In the genomic region with DNA sequence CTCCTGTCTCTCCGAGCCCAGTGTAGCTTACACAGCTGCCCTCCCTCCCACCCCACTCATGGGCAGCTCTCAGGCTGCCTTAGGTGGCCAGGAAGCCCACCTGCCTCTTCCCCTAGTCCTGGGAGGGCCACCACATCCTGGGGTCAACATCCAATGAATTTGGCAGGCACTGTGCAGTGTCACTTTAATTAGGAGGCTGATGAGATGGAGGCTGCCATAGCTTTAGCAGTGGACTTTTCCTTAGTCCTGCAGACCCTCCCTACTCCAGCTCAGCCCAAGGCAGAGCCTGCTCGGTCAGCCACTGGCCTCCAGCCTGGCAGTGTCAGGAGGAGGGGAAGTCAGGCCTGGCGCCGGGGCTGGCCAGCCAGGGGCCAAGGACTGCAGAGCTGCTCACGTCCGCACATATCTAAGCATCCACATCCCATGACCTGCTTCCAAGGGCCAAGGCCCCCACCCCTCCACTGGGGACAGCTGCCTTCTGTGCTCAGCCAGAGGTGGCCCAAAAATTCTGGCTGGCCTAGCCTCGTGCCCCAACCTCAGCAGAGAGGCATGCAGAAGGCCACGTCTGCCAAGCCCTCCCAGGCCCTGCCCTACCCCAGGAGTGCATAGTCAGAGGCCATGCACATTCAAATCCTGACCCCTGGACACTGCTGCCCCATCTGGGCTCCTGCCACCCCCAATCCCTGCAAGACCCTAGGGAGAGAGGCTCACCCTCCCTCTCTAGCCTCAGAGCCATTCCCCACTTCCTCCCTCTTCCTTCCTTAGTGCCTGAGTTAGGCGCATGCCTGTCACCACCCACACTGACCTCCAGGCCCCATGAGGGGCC, we compare ENCODE assay signal across 20 cellular contexts. TPM values are rescaled to one million over a fixed set of nuclear protein-coding genes. Genes with fewer than 3 reads are reported as not detected.
DNase-seq lines count a peak whose midpoint lies in the region; ATAC-seq and TF ChIP-seq lines count a peak whose summit lies in the region.
"Had no signal": no experiment of that assay in that cellular context is flagged by ENCODE, and none has a peak within 500 bp of the region (broad histone marks: within the 10 kb centered on the region; RNA-seq: fewer than 3 reads in every experiment).

No MANE protein-coding gene starts in this region.

- no peak for TF ChIP-seq CTCF in upper lobe of right lung (IDR thresholded peaks at IDR 0.05)

- H3K36me3 Mint-ChIP-seq in activated CD8-positive, alpha-beta memory T cell treated with anti-CD3 and anti-CD28 coated beads, Interleukin-2, amount 10 ng/mL, durations not matched to agents 7 days and 5 days, result no peaks in the 10 kb centered on the region
- H3K36me3 Mint-ChIP-seq: activated naive CD8-positive, alpha-beta T cell; IgD-negative memory B cell had no signal

- intact Hi-C loops in Right ventricle myocardium inferior (cut with DNase I) (loop anchor here (5.0 kb wide), 1 partner anchor 34 kb away; the partner anchor contains the start of gene ADRA2B), upper lobe of right lung (cut with DNase I) (no loop called here)

- no peaks in the 10 kb centered on the region for H3K9me3 ChIP-seq in upper lobe of right lung
- H3K9me3 ChIP-seq: breast epithelium, MG63 had no signal

- no peak overlapping the region for H3K4me3 Mint-ChIP-seq in activated CD8-positive, alpha-beta memory T cell treated with anti-CD3 and anti-CD28 coated beads, Interleukin-2, amount 10 ng/mL, durations not matched to agents 7 days and 5 days
- H3K4me3 Mint-ChIP-seq: activated naive CD8-positive, alpha-beta T cell had no signal

- ATAC-seq in activated CD8-positive, alpha-beta memory T cell treated with anti-CD3 and anti-CD28 coated beads, Interleukin-2, amount 10 ng/mL, durations not matched to agents 7 days and 5 days, result no peak
- peak; percentile 90 for ATAC-seq in Right ventricle myocardium inferior
- peak; percentile 26 for ATAC-seq in upper lobe of right lung
- no peak for ATAC-seq in HG03378 (IDR thresholded peaks at IDR 0.05; ENCODE audit: unreplicated experiment)
- ATAC-seq: left colon had no signal

- peaks cover 28% of the 10 kb centered on the region for H3K27me3 Mint-ChIP-seq in activated CD8-positive, alpha-beta memory T cell treated with anti-CD3 and anti-CD28 coated beads, Interleukin-2, amount 10 ng/mL, durations not matched to agents 7 days and 5 days

- no peaks in the 10 kb centered on the region for H3K4me1 ChIP-seq in upper lobe of right lung
- H3K4me1 ChIP-seq: breast epithelium had no signal

- H3K4me1 Mint-ChIP-seq in activated CD8-positive, alpha-beta memory T cell treated with anti-CD3 and anti-CD28 coated beads, Interleukin-2, amount 10 ng/mL, durations not matched to agents 7 days and 5 days, result no peaks in the 10 kb centered on the region

- H3K36me3 ChIP-seq in upper lobe of right lung (no peaks in the 10 kb centered on the region), H7 (replicated peaks; ENCODE audit: control insufficient read depth, insufficient read depth, low read length) (no peaks in the 10 kb centered on the region)
- H3K36me3 ChIP-seq: breast epithelium, MG63 had no signal

- H3K27me3 ChIP-seq in upper lobe of right lung, result no peaks in the 10 kb centered on the region
- no peaks in the 10 kb centered on the region for H3K27me3 ChIP-seq in H7 (ENCODE audit: control insufficient read depth, insufficient read depth, low read length)
- H3K27me3 ChIP-seq: breast epithelium, dorsolateral prefrontal cortex had no signal

- no peak overlapping the region for H3K27ac Mint-ChIP-seq in activated CD8-positive, alpha-beta memory T cell treated with anti-CD3 and anti-CD28 coated beads, Interleukin-2, amount 10 ng/mL, durations not matched to agents 7 days and 5 days
- H3K27ac Mint-ChIP-seq: activated naive CD8-positive, alpha-beta T cell; IgD-negative memory B cell had no signal

- H3K4me3 ChIP-seq in upper lobe of right lung, result no peak overlapping the region
- no peak overlapping the region for H3K4me3 ChIP-seq in H7 (ENCODE audit: insufficient read depth, low read depth, low read length)
- H3K4me3 ChIP-seq: breast epithelium, dorsolateral prefrontal cortex, MG63 had no signal

- peak; percentile 16 for DNase-seq in activated CD8-positive, alpha-beta memory T cell treated with anti-CD3 and anti-CD28 coated beads, Interleukin-2, amount 10 ng/mL, durations not matched to agents 7 days and 5 days
- DNase-seq in activated CD8-positive, alpha-beta memory T cell treated with anti-CD3 and anti-CD28 coated beads, Interleukin-2, amount 50 U/mL, for 48 hours, result no peak
- peak; percentile 71 for DNase-seq in Right ventricle myocardium inferior (ENCODE audit: missing footprints)
- peak; percentile 88 for DNase-seq in mesenteric fat pad (ENCODE audit: low spot score)
- DNase-seq in upper lobe of right lung, result peak; percentile 53
- DNase-seq in activated CD4-positive, alpha-beta T cell treated with anti-CD3 and anti-CD28 coated beads, Interleukin-2, amount 50 U/mL, for 48 hours, result no peak
- DNase-seq in H7, result no peak
- DNase-seq: activated CD4-positive, alpha-beta T cell treated with anti-CD3 and anti-CD28 coated beads, Interleukin-2, amount 50 U/mL, for 1 hour; left colon; MG63; NCI-H1436 treated with DMSO at 0.1 percent for 48 hours; stimulated activated naive CD4-positive, alpha-beta T cell treated with Interleukin-2 at 50 U/mL for 16 hours; trophoblast cell had no signal

- CTCF ChIA-PET in activated CD8-positive, alpha-beta memory T cell treated with anti-CD3 and anti-CD28 coated beads, Interleukin-2, amount 10 ng/mL, durations not matched to agents 7 days and 5 days (lab: Charles Lee), result no interaction called here

- no peak overlapping the region for H3K27ac ChIP-seq in upper lobe of right lung
- H3K27ac ChIP-seq: dorsolateral prefrontal cortex had no signal

- H3K9me3 Mint-ChIP-seq in activated CD8-positive, alpha-beta memory T cell treated with anti-CD3 and anti-CD28 coated beads, Interleukin-2, amount 10 ng/mL, durations not matched to agents 7 days and 5 days (ENCODE audit: low read depth), result no peaks in the 10 kb centered on the region

RNA-seq across cellular contexts. Expression of gene ADRA2B, which starts 33.1 kb away (rescaled TPM):
- under 1 TPM; 0.09 to 0.15 TPM for total RNA-seq in activated CD8-positive, alpha-beta memory T cell treated with anti-CD3 and anti-CD28 coated beads, Interleukin-2, amount 10 ng/mL, durations not matched to agents 7 days and 5 days
- 6.9 TPM for total RNA-seq in Right ventricle myocardium inferior
- total RNA-seq in mesenteric fat pad, result 1.2 TPM
- 0.14 TPM for total RNA-seq in upper lobe of right lung
- 1.6 and 1.9 TPM in 2 replicates for total RNA-seq in H7 (2014; rRNA removed; shearing (Covaris generic))
- total RNA-seq: G401 had no signal

RNA-seq across cellular contexts. Expression of gene GPAT2, which starts 48.6 kb away (rescaled TPM):
- 10 to 100 TPM; 19.6 to 26.7 TPM for total RNA-seq in activated CD8-positive, alpha-beta memory T cell treated with anti-CD3 and anti-CD28 coated beads, Interleukin-2, amount 10 ng/mL, durations not matched to agents 7 days and 5 days
- total RNA-seq in Right ventricle myocardium inferior (6.1 TPM), mesenteric fat pad (9.0 TPM), upper lobe of right lung (3.2 TPM)
- total RNA-seq in H7 (2014; rRNA removed; shearing (Covaris generic)), result 0.14 and 0.44 TPM in 2 replicates
- total RNA-seq: G401 had no signal

RNA-seq across cellular contexts. Expression of gene ASTL, which starts 55.0 kb away (rescaled TPM):
- total RNA-seq in activated CD8-positive, alpha-beta memory T cell treated with anti-CD3 and anti-CD28 coated beads, Interleukin-2, amount 10 ng/mL, durations not matched to agents 7 days and 5 days, result 1 to 10 TPM; 1.9 to 6.4 TPM
- not detected for total RNA-seq in Right ventricle myocardium inferior
- not detected for total RNA-seq in mesenteric fat pad
- not detected for total RNA-seq in upper lobe of right lung
- not detected in 2 replicates for total RNA-seq in H7 (2014; rRNA removed; shearing (Covaris generic))
- total RNA-seq: mucosa of gallbladder had no signal

Comparison
In these comparisons a context has a peak if more than half of its experiments do, and no peak if none do; other contexts are left out.
1. DNase-seq: peak in activated CD8-positive, alpha-beta memory T cell treated with anti-CD3 and anti-CD28 coated beads, Interleukin-2, amount 10 ng/mL, durations not matched to agents 7 days and 5 days (single experiment), Right ventricle myocardium inferior (single experiment), mesenteric fat pad (single experiment) and upper lobe of right lung (single experiment); none in activated CD8-positive, alpha-beta memory T cell treated with anti-CD3 and anti-CD28 coated beads, Interleukin-2, amount 50 U/mL, for 48 hours (single experiment), activated CD4-positive, alpha-beta T cell treated with anti-CD3 and anti-CD28 coated beads, Interleukin-2, amount 50 U/mL, for 48 hours (0 of 2) and H7 (single experiment).
2. ATAC-seq: peak in Right ventricle myocardium inferior (single experiment) and upper lobe of right lung (single experiment); none in activated CD8-positive, alpha-beta memory T cell treated with anti-CD3 and anti-CD28 coated beads, Interleukin-2, amount 10 ng/mL, durations not matched to agents 7 days and 5 days (single experiment) and HG03378 (single experiment).